In genomic region chrX:20089845-20090244, GRCh38 we compare ENCODE assay signal across 28 cellular contexts.
"Had no signal": no experiment of that assay in that cellular context is flagged by ENCODE, and none has a peak within 500 bp of the region (broad histone marks: within the 10 kb centered on the region; RNA-seq: fewer than 3 reads in every experiment).

No MANE protein-coding gene starts in this region.

- H3K9me3 ChIP-seq: stomach, suprapubic skin, testis, thoracic aorta, thyroid gland, tibial artery, tibial nerve, transverse colon, upper lobe of left lung, upper lobe of right lung, uterus, vagina had no signal

- H3K36me3 Mint-ChIP-seq: stimulated activated effector memory CD8-positive, alpha-beta T cell treated with anti-CD3 and anti-CD28 coated beads, Interleukin-12 subunit alpha, Interleukin-12 subunit beta, amount 100 ng/mL, for 72 hours; stimulated activated memory B cell treated with anti-CD40 and anti-IgM and Interleukin-4, amounts not matched to agents 10 μg/mL and 1 μg/mL and 100 μg/mL, for 72 hours; stimulated activated naive B cell treated with anti-CD40 and anti-IgM and Interleukin-4, amounts not matched to agents 10 μg/mL and 1 μg/mL and 100 μg/mL, for 72 hours; type B pancreatic cell had no signal

- H3K4me1 ChIP-seq: stomach, suprapubic skin, testis, thyroid gland, tibial artery, tibial nerve, transverse colon, upper lobe of left lung, upper lobe of right lung, uterus, vagina had no signal

- DNase-seq: stimulated activated CD4-positive, alpha-beta T cell treated with anti-CD3 and anti-CD28 coated beads, Interleukin-2, amount 100 ng/mL, for 48 hours; stimulated activated CD4-positive, alpha-beta T cell treated with anti-CD3 and anti-CD28 coated beads, Interleukin-4, amount 100 ng/mL, for 1 hour; stimulated activated CD4-positive, alpha-beta T cell treated with anti-CD3 and anti-CD28 coated beads, Interleukin-4, amount 100 ng/mL, for 24 hours; stimulated activated CD4-positive, alpha-beta T cell treated with anti-CD3 and anti-CD28 coated beads, Interleukin-4, amount 100 ng/mL, for 4 hours; stimulated activated CD8-positive, alpha-beta memory T cell treated with anti-CD3 and anti-CD28 coated beads, Interleukin-4, amount 100 ng/mL, for 48 hours; stimulated activated naive B cell treated with anti-CD40 and anti-IgM and Interleukin-4, amounts not matched to agents 10 μg/mL and 1 μg/mL and 100 μg/mL, for 72 hours; stimulated activated naive CD4-positive, alpha-beta T cell; stimulated activated naive CD4-positive, alpha-beta T cell treated with Interleukin-2 at 50 U/mL for 16 hours; stimulated activated naive CD8-positive, alpha-beta T cell treated with anti-CD3 and anti-CD28 coated beads, Interleukin-15, amount 100 ng/mL, for 72 hours; stimulated activated naive CD8-positive, alpha-beta T cell treated with anti-CD3 and anti-CD28 coated beads, Interleukin-15, Interleukin-2, amounts not matched to agents 100 U/mL and 50 U/mL, for 24 hours; stomach; substantia nigra; testis; thyroid gland; tibial artery; transverse colon; trophoblast cell; upper lobe of left lung; upper lobe of right lung; uterus had no signal

- H3K27ac Mint-ChIP-seq: stimulated activated effector memory CD8-positive, alpha-beta T cell treated with anti-CD3 and anti-CD28 coated beads, Interleukin-12 subunit alpha, Interleukin-12 subunit beta, amount 100 ng/mL, for 72 hours; stimulated activated memory B cell treated with anti-CD40 and anti-IgM and Interleukin-4, amounts not matched to agents 10 μg/mL and 1 μg/mL and 100 μg/mL, for 72 hours; stimulated activated naive B cell treated with anti-CD40 and anti-IgM and Interleukin-4, amounts not matched to agents 10 μg/mL and 1 μg/mL and 100 μg/mL, for 72 hours; stimulated activated naive CD8-positive, alpha-beta T cell treated with anti-CD3 and anti-CD28 coated beads, Interleukin-15, amount 100 ng/mL, for 72 hours; stimulated activated naive CD8-positive, alpha-beta T cell treated with anti-CD3 and anti-CD28 coated beads, Interleukin-15, Interleukin-2, amounts not matched to agents 100 ng/mL and 50 ng/mL, for 24 hours; type B pancreatic cell had no signal

- ATAC-seq: stimulated activated effector memory CD8-positive, alpha-beta T cell treated with anti-CD3 and anti-CD28 coated beads, Interleukin-12 subunit alpha, Interleukin-12 subunit beta, amount 100 ng/mL, for 72 hours; stimulated activated memory B cell treated with anti-CD40 and anti-IgM and Interleukin-4, amounts not matched to agents 10 μg/mL and 1 μg/mL and 100 μg/mL, for 72 hours; stimulated activated naive B cell treated with anti-CD40 and anti-IgM and Interleukin-4, amounts not matched to agents 10 μg/mL and 1 μg/mL and 100 μg/mL, for 72 hours; stimulated activated naive CD8-positive, alpha-beta T cell treated with anti-CD3 and anti-CD28 coated beads, Interleukin-15, amount 100 ng/mL, for 72 hours; stimulated activated naive CD8-positive, alpha-beta T cell treated with anti-CD3 and anti-CD28 coated beads, Interleukin-15, Interleukin-2, amounts not matched to agents 100 U/mL and 50 U/mL, for 24 hours; upper lobe of right lung had no signal

- H3K4me3 Mint-ChIP-seq: stimulated activated effector memory CD8-positive, alpha-beta T cell treated with anti-CD3 and anti-CD28 coated beads, Interleukin-12 subunit alpha, Interleukin-12 subunit beta, amount 100 ng/mL, for 72 hours; stimulated activated memory B cell treated with anti-CD40 and anti-IgM and Interleukin-4, amounts not matched to agents 10 μg/mL and 1 μg/mL and 100 μg/mL, for 72 hours; stimulated activated naive B cell treated with anti-CD40 and anti-IgM and Interleukin-4, amounts not matched to agents 10 μg/mL and 1 μg/mL and 100 μg/mL, for 72 hours; stimulated activated naive CD8-positive, alpha-beta T cell treated with anti-CD3 and anti-CD28 coated beads, Interleukin-15, amount 100 ng/mL, for 72 hours; stimulated activated naive CD8-positive, alpha-beta T cell treated with anti-CD3 and anti-CD28 coated beads, Interleukin-15, Interleukin-2, amounts not matched to agents 100 ng/mL and 50 ng/mL, for 24 hours; type B pancreatic cell had no signal

- H3K4me1 Mint-ChIP-seq: stimulated activated effector memory CD8-positive, alpha-beta T cell treated with anti-CD3 and anti-CD28 coated beads, Interleukin-12 subunit alpha, Interleukin-12 subunit beta, amount 100 ng/mL, for 72 hours; stimulated activated memory B cell treated with anti-CD40 and anti-IgM and Interleukin-4, amounts not matched to agents 10 μg/mL and 1 μg/mL and 100 μg/mL, for 72 hours; stimulated activated naive B cell treated with anti-CD40 and anti-IgM and Interleukin-4, amounts not matched to agents 10 μg/mL and 1 μg/mL and 100 μg/mL, for 72 hours; stimulated activated naive CD8-positive, alpha-beta T cell treated with anti-CD3 and anti-CD28 coated beads, Interleukin-15, amount 100 ng/mL, for 72 hours had no signal

- H3K36me3 ChIP-seq: stomach, suprapubic skin, thoracic aorta, thyroid gland, tibial artery, tibial nerve, transverse colon, upper lobe of left lung, upper lobe of right lung, uterus, vagina had no signal

- H3K9me3 Mint-ChIP-seq: stimulated activated effector memory CD8-positive, alpha-beta T cell treated with anti-CD3 and anti-CD28 coated beads, Interleukin-12 subunit alpha, Interleukin-12 subunit beta, amount 100 ng/mL, for 72 hours; stimulated activated memory B cell treated with anti-CD40 and anti-IgM and Interleukin-4, amounts not matched to agents 10 μg/mL and 1 μg/mL and 100 μg/mL, for 72 hours; stimulated activated naive B cell treated with anti-CD40 and anti-IgM and Interleukin-4, amounts not matched to agents 10 μg/mL and 1 μg/mL and 100 μg/mL, for 72 hours; stimulated activated naive CD8-positive, alpha-beta T cell treated with anti-CD3 and anti-CD28 coated beads, Interleukin-15, amount 100 ng/mL, for 72 hours; stimulated activated naive CD8-positive, alpha-beta T cell treated with anti-CD3 and anti-CD28 coated beads, Interleukin-15, Interleukin-2, amounts not matched to agents 100 ng/mL and 50 ng/mL, for 24 hours; type B pancreatic cell had no signal

- H3K4me3 ChIP-seq: stomach, suprapubic skin, testis, thoracic aorta, thyroid gland, tibial artery, tibial nerve, transverse colon, upper lobe of left lung, upper lobe of right lung, uterus, vagina had no signal

- H3K27me3 ChIP-seq: stomach, suprapubic skin, testis, tibial artery, transverse colon, upper lobe of left lung, upper lobe of right lung, uterus, vagina had no signal

- H3K27me3 Mint-ChIP-seq: stimulated activated memory B cell treated with anti-CD40 and anti-IgM and Interleukin-4, amounts not matched to agents 10 μg/mL and 1 μg/mL and 100 μg/mL, for 72 hours; stimulated activated naive B cell treated with anti-CD40 and anti-IgM and Interleukin-4, amounts not matched to agents 10 μg/mL and 1 μg/mL and 100 μg/mL, for 72 hours; stimulated activated naive CD8-positive, alpha-beta T cell treated with anti-CD3 and anti-CD28 coated beads, Interleukin-15, amount 100 ng/mL, for 72 hours; stimulated activated naive CD8-positive, alpha-beta T cell treated with anti-CD3 and anti-CD28 coated beads, Interleukin-15, Interleukin-2, amounts not matched to agents 100 ng/mL and 50 ng/mL, for 24 hours; type B pancreatic cell had no signal

- H3K27ac ChIP-seq: stomach, suprapubic skin, testis, thoracic aorta, thyroid gland, tibial artery, tibial nerve, transverse colon, upper lobe of left lung, upper lobe of right lung, uterus, vagina had no signal
